Comparison of ENCODE assay signal across 18 cellular contexts in the genomic region with DNA sequence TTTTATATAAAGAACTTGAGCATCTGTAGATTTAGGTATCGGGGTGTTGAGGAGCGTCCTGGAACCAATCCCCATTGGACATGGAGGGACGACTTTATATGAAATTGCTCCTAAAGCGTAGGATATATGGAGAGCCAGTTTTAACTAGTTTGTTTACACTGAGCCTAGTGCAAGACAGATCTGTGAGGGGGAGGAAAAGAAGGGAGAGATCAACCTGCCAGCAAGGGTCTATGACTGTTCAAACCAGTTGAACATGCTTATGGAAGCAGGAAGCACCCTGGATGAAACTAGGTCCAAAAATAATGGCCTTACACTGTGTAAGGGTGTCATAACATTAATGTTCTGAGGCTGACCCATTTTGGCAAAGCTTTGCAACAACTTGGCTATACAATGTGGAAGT.
"Had no signal": no experiment of that assay in that cellular context is flagged by ENCODE, and none has a peak within 500 bp of the region (broad histone marks: within the 10 kb centered on the region; RNA-seq: fewer than 3 reads in every experiment).

No MANE protein-coding gene starts in this region.

- H3K27me3 ChIP-seq: ascending aorta, breast epithelium, esophagus squamous epithelium, pancreas, right lobe of liver, stomach had no signal

- H3K36me3 Mint-ChIP-seq: naive B cell had no signal

- H3K36me3 ChIP-seq: ascending aorta, breast epithelium, esophagus squamous epithelium, pancreas, right lobe of liver, stomach had no signal

- DNase-seq: activated CD4-positive, alpha-beta T cell treated with anti-CD3 and anti-CD28 coated beads, Interleukin-2, amount 10 ng/mL, durations not matched to agents 7 days and 5 days; activated effector memory CD4-positive, alpha-beta T cell treated with anti-CD3 and anti-CD28 coated beads, Interleukin-2, amount 50 U/mL, for 16 hours; activated naive CD4-positive, alpha-beta T cell treated with anti-CD3 and anti-CD28 coated beads, Interleukin-2, amount 50 U/mL, for 16 hours; activated T-cell treated with anti-CD3 and anti-CD28 coated beads, Interleukin-2, amount 50 U/mL, for 72 hours; cerebellar nuclear complex; effector CD4-positive, alpha-beta T cell; esophagus squamous epithelium; left colon; naive B cell; pancreas; right lobe of liver; small intestine; stimulated activated CD4-positive, alpha-beta T cell treated with anti-CD3 and anti-CD28 coated beads, Interleukin-4, amount 100 ng/mL, for 1 hour; stomach had no signal

- H3K4me1 ChIP-seq: breast epithelium had no signal

- H3K9me3 Mint-ChIP-seq: activated CD4-positive, alpha-beta T cell treated with anti-CD3 and anti-CD28 coated beads, Interleukin-2, amount 10 ng/mL, durations not matched to agents 7 days and 5 days; activated T-cell treated with anti-CD3 and anti-CD28 coated beads, Interleukin-2, amount 50 U/mL, for 72 hours; naive B cell had no signal

- H3K4me3 ChIP-seq: ascending aorta, breast epithelium, esophagus squamous epithelium, pancreas, right lobe of liver, stomach had no signal

- H3K4me1 Mint-ChIP-seq: activated CD4-positive, alpha-beta T cell treated with anti-CD3 and anti-CD28 coated beads, Interleukin-2, amount 10 ng/mL, durations not matched to agents 7 days and 5 days had no signal

- H3K27ac Mint-ChIP-seq: activated CD4-positive, alpha-beta T cell treated with anti-CD3 and anti-CD28 coated beads, Interleukin-2, amount 10 ng/mL, durations not matched to agents 7 days and 5 days; activated T-cell treated with anti-CD3 and anti-CD28 coated beads, Interleukin-2, amount 50 U/mL, for 72 hours; naive B cell had no signal

- H3K27ac ChIP-seq: breast epithelium, pancreas, right lobe of liver had no signal

- H3K27me3 Mint-ChIP-seq: activated CD4-positive, alpha-beta T cell treated with anti-CD3 and anti-CD28 coated beads, Interleukin-2, amount 10 ng/mL, durations not matched to agents 7 days and 5 days; naive B cell had no signal

- H3K4me3 Mint-ChIP-seq: activated CD4-positive, alpha-beta T cell treated with anti-CD3 and anti-CD28 coated beads, Interleukin-2, amount 10 ng/mL, durations not matched to agents 7 days and 5 days; activated T-cell treated with anti-CD3 and anti-CD28 coated beads, Interleukin-2, amount 50 U/mL, for 72 hours; naive B cell had no signal

- FAIRE-seq: islet of Langerhans, pancreas, small intestine had no signal

- ATAC-seq: activated CD4-positive, CD25-positive, alpha-beta regulatory T cell treated with anti-CD3 and anti-CD28 coated beads, Interleukin-2, amount 50 U/mL, for 24 hours; activated T-cell treated with anti-CD3 and anti-CD28 coated beads, Interleukin-2, amount 50 U/mL, for 72 hours; left colon; right lobe of liver had no signal

- H3K9me3 ChIP-seq: ascending aorta, breast epithelium, esophagus squamous epithelium, pancreas, right lobe of liver, stomach had no signal
